Comparison of ENCODE assay signal across 9 cellular contexts in the genomic region with DNA sequence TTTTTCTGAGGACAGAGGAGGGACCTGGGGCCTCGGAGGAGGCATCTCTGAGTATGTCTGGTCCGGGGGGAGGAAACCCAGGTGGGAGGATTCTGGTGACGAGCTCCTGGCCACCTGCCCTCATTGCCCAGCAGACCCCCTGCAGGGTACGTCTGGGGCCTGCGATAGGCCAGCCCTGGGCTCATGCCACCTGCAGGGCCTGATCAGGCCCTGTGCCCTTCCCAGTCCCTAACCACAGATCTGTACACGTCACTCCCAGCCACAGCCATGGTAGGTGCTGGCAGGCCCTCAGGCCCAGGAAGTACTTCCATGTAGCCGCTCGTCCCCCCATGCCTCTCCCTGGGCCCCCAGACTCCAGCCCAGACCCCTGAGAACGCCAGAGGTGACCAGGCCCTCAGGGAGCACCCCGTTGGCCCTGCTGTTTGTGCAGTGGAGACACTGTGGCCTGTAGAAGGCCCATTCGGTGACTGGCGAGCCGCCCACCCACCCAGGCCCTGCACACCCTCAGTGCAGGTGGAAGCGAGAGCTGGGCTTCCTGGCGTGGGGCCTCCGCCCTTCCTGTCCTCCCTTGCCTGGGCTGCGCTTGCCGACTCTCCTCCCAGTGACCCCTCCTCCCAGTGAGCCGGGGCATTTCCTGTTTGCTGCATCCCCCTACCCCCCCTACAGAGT. TPM values are rescaled to one million over a fixed set of nuclear protein-coding genes. Genes with fewer than 3 reads are reported as not detected.
DNase-seq lines count a peak whose midpoint lies in the region; ATAC-seq and TF ChIP-seq lines count a peak whose summit lies in the region.
"Had no signal": no experiment of that assay in that cellular context is flagged by ENCODE, and none has a peak within 500 bp of the region (broad histone marks: within the 10 kb centered on the region; RNA-seq: fewer than 3 reads in every experiment).

No MANE protein-coding gene starts in this region.

- H3K27me3 Mint-ChIP-seq in activated T-helper 1 cell treated with anti-CD3 and anti-CD28 coated beads, Interleukin-12 subunit alpha, Interleukin-12 subunit beta, Interleukin-2, Interleukin-4 antibody, amounts not matched to agents 30 ng/mL and 10 ng/mL and 1 ng/mL, durations not matched to agents 14 hours and 24 hours and 36 hours (ENCODE audit: insufficient read depth), result no peaks in the 10 kb centered on the region
- H3K27me3 Mint-ChIP-seq in immature natural killer cell (ENCODE audit: low read depth in 3 of 3), result no peaks in the 10 kb centered on the region
- H3K27me3 Mint-ChIP-seq in type B pancreatic cell, result no peaks in the 10 kb centered on the region

- peak; percentile 32 for DNase-seq in activated naive CD4-positive, alpha-beta T cell treated with Interleukin-2 at 50 U/mL for 16 hours
- DNase-seq in activated naive CD4-positive, alpha-beta T cell treated with anti-CD3 and anti-CD28 coated beads, Interleukin-2, amount 50 U/mL, for 16 hours, result no peak
- DNase-seq in activated T-helper 1 cell treated with anti-CD3 and anti-CD28 coated beads, Interleukin-12 subunit alpha, Interleukin-12 subunit beta, Interleukin-2, Interleukin-4 antibody, amounts not matched to agents 30 ng/mL and 10 ng/mL and 1 ng/mL, durations not matched to agents 14 hours and 24 hours and 36 hours (ENCODE audit: low spot score), result peak; percentile 39
- DNase-seq in immature natural killer cell (peak; percentile 27 to 54 (median 39)), type B pancreatic cell (ENCODE audit: extremely low spot score, unreplicated experiment) (no peak), RPMI8226 (no peak), retina (no peak)
- DNase-seq: left cardiac atrium had no signal

- no peak for ATAC-seq in GM21528 (IDR thresholded peaks at IDR 0.05; ENCODE audit: low FRiP score, unreplicated experiment)

- TF ChIP-seq CTCF in type B pancreatic cell (conservative IDR thresholded peaks at IDR 0.05), result no peak

- intact Hi-C loops in activated T-helper 1 cell treated with anti-CD3 and anti-CD28 coated beads, Interleukin-12 subunit alpha, Interleukin-12 subunit beta, Interleukin-2, Interleukin-4 antibody, amounts not matched to agents 30 ng/mL and 10 ng/mL and 1 ng/mL, durations not matched to agents 14 hours and 24 hours and 36 hours (cut with micrococcal nuclease), result loop anchor here (2.0 kb wide), 1 partner anchor 58 kb away; the partner anchor contains the start of gene SIVA1

- peaks cover 36% of the 10 kb centered on the region for H3K4me1 Mint-ChIP-seq in activated T-helper 1 cell treated with anti-CD3 and anti-CD28 coated beads, Interleukin-12 subunit alpha, Interleukin-12 subunit beta, Interleukin-2, Interleukin-4 antibody, amounts not matched to agents 30 ng/mL and 10 ng/mL and 1 ng/mL, durations not matched to agents 14 hours and 24 hours and 36 hours (ENCODE audit: low read depth)
- H3K4me1 Mint-ChIP-seq in immature natural killer cell (peaks cover 11 to 27% of the 10 kb centered on the region in 2 donors), type B pancreatic cell (ENCODE audit: unreplicated experiment) (peaks cover 10% of the 10 kb centered on the region)

- peak overlapping the region; percentile 62 for H3K4me3 Mint-ChIP-seq in activated T-helper 1 cell treated with anti-CD3 and anti-CD28 coated beads, Interleukin-12 subunit alpha, Interleukin-12 subunit beta, Interleukin-2, Interleukin-4 antibody, amounts not matched to agents 30 ng/mL and 10 ng/mL and 1 ng/mL, durations not matched to agents 14 hours and 24 hours and 36 hours
- H3K4me3 Mint-ChIP-seq in immature natural killer cell (peak overlapping the region; percentile 20 to 65 (median 38)), type B pancreatic cell (no peak overlapping the region)

- no peaks in the 10 kb centered on the region for H3K9me3 Mint-ChIP-seq in activated T-helper 1 cell treated with anti-CD3 and anti-CD28 coated beads, Interleukin-12 subunit alpha, Interleukin-12 subunit beta, Interleukin-2, Interleukin-4 antibody, amounts not matched to agents 30 ng/mL and 10 ng/mL and 1 ng/mL, durations not matched to agents 14 hours and 24 hours and 36 hours
- no peaks in the 10 kb centered on the region for H3K9me3 Mint-ChIP-seq in immature natural killer cell
- no peaks in the 10 kb centered on the region for H3K9me3 Mint-ChIP-seq in type B pancreatic cell

- H3K36me3 Mint-ChIP-seq in activated T-helper 1 cell treated with anti-CD3 and anti-CD28 coated beads, Interleukin-12 subunit alpha, Interleukin-12 subunit beta, Interleukin-2, Interleukin-4 antibody, amounts not matched to agents 30 ng/mL and 10 ng/mL and 1 ng/mL, durations not matched to agents 14 hours and 24 hours and 36 hours (ENCODE audit: low read depth), result peaks cover 7% of the 10 kb centered on the region
- H3K36me3 Mint-ChIP-seq in immature natural killer cell (no peaks in the 10 kb centered on the region), type B pancreatic cell (no peaks in the 10 kb centered on the region)

- peak overlapping the region; percentile 87 for H3K27ac Mint-ChIP-seq in activated T-helper 1 cell treated with anti-CD3 and anti-CD28 coated beads, Interleukin-12 subunit alpha, Interleukin-12 subunit beta, Interleukin-2, Interleukin-4 antibody, amounts not matched to agents 30 ng/mL and 10 ng/mL and 1 ng/mL, durations not matched to agents 14 hours and 24 hours and 36 hours
- H3K27ac Mint-ChIP-seq in immature natural killer cell (peak overlapping the region in 4 of 6 donors; percentile 23 to 87 (median 71)), type B pancreatic cell (peak overlapping the region; percentile 65)

RNA-seq across cellular contexts. Expression of gene INF2, which starts 5.7 kb away (rescaled TPM):
- total RNA-seq in activated T-helper 1 cell treated with anti-CD3 and anti-CD28 coated beads, Interleukin-12 subunit alpha, Interleukin-12 subunit beta, Interleukin-2, Interleukin-4 antibody, amounts not matched to agents 30 ng/mL and 10 ng/mL and 1 ng/mL, durations not matched to agents 14 hours and 24 hours and 36 hours, result 86.6 and 91.6 TPM in 2 replicates
- polyA plus RNA-seq in immature natural killer cell, result 1 to 10 TPM in 2 of 3 donors, not detected in 1; 1.5 to 2.5 TPM
- 45.6 and 78.9 TPM in 2 replicates for total RNA-seq in type B pancreatic cell (ENCODE audit: low replicate concordance)

RNA-seq across cellular contexts. Expression of gene ADSS1, which starts 28.9 kb away (rescaled TPM):
- 1.1 and 1.2 TPM in 2 replicates for total RNA-seq in activated T-helper 1 cell treated with anti-CD3 and anti-CD28 coated beads, Interleukin-12 subunit alpha, Interleukin-12 subunit beta, Interleukin-2, Interleukin-4 antibody, amounts not matched to agents 30 ng/mL and 10 ng/mL and 1 ng/mL, durations not matched to agents 14 hours and 24 hours and 36 hours
- polyA plus RNA-seq in immature natural killer cell, result 1 to 10 TPM in 2 of 3 donors, under 1 TPM in 1; 0.43 to 2.4 (median 1.2) TPM
- total RNA-seq in type B pancreatic cell (ENCODE audit: low replicate concordance), result 3.2 and 6.9 TPM in 2 replicates

RNA-seq across cellular contexts. Expression of gene SIVA1, which starts 57.8 kb away (rescaled TPM):
- 111 and 113 TPM in 2 replicates for total RNA-seq in activated T-helper 1 cell treated with anti-CD3 and anti-CD28 coated beads, Interleukin-12 subunit alpha, Interleukin-12 subunit beta, Interleukin-2, Interleukin-4 antibody, amounts not matched to agents 30 ng/mL and 10 ng/mL and 1 ng/mL, durations not matched to agents 14 hours and 24 hours and 36 hours
- polyA plus RNA-seq in immature natural killer cell, result 100 to 1,000 TPM; 155 to 321 (median 203) TPM
- total RNA-seq in type B pancreatic cell (ENCODE audit: low replicate concordance), result 65.7 and 90.1 TPM in 2 replicates

Comparison
In these comparisons a context has a peak if more than half of its experiments do, and no peak if none do; other contexts are left out.
1. DNase-seq: peak in activated naive CD4-positive, alpha-beta T cell treated with Interleukin-2 at 50 U/mL for 16 hours (single experiment), activated T-helper 1 cell treated with anti-CD3 and anti-CD28 coated beads, Interleukin-12 subunit alpha, Interleukin-12 subunit beta, Interleukin-2, Interleukin-4 antibody, amounts not matched to agents 30 ng/mL and 10 ng/mL and 1 ng/mL, durations not matched to agents 14 hours and 24 hours and 36 hours (single experiment) and immature natural killer cell (3 of 3); none in activated naive CD4-positive, alpha-beta T cell treated with anti-CD3 and anti-CD28 coated beads, Interleukin-2, amount 50 U/mL, for 16 hours (single experiment), type B pancreatic cell (single experiment), RPMI8226 (single experiment) and retina (single experiment).
2. Peak in every context shown above with its lines, with median percentiles within 50 percentile points of each other: H3K27ac Mint-ChIP-seq.